ENCODE assay signal across 17 cellular contexts in the genomic region with DNA sequence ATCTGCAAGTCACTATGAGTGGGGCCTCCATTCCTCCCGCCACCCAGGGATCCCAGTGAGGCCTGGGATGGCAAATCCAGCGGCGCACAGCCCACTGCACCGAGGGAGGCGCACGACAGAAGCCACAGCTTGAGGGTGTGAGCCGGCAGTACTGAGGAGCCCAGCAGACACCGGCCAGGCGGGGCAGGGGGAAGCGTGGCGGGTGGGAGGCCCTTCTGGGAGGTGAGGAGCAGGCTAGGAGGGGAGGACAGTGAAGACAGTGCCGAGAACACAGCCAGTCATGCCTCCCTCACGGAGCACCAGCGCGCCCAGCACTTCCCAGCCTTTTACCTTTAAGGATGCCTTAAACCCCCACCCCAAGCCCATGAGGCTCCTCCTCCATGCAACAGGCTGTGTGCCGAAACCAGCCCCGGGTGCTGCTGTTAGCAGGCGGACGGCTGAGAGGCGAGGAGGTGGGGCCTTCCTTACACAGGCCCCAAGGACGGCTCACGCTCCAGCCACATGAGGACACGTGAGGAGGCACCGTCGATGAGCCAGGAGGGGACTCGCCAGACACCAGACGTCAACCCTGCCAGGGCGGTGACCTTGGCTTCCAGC.
"Had no signal": no experiment of that assay in that cellular context is flagged by ENCODE, and none has a peak within 500 bp of the region (broad histone marks: within the 10 kb centered on the region; RNA-seq: fewer than 3 reads in every experiment).

No MANE protein-coding gene starts in this region.

- H3K4me2 ChIP-seq: hepatocyte had no signal

- H3K27me3 ChIP-seq: adrenal gland, foreskin keratinocyte, hepatocyte, stomach, upper lobe of left lung had no signal

- H3K79me2 ChIP-seq: hepatocyte had no signal

- H3K27me3 Mint-ChIP-seq: activated naive CD4-positive, alpha-beta T cell treated with anti-CD3 and anti-CD28 coated beads, Interleukin-2, amount 50 U/mL, for 24 hours; progenitor cell of endocrine pancreas; T-helper 17 cell had no signal

- H3K4me1 ChIP-seq: adrenal gland, foreskin keratinocyte, lower lobe of right lung, upper lobe of left lung had no signal

- H3K4me3 ChIP-seq: adrenal gland, hepatocyte, lower lobe of right lung, skin epidermis, stomach, upper lobe of left lung had no signal

- FAIRE-seq: islet of Langerhans had no signal

- H3K27ac ChIP-seq: adrenal gland, foreskin keratinocyte, hepatocyte, lower lobe of right lung, skin epidermis, stomach, upper lobe of left lung, WERI-Rb-1 had no signal

- ATAC-seq: foreskin keratinocyte; natural killer cell treated with Interleukin-12 subunit alpha and Interleukin-12 subunit beta and Interleukin-15 and Interleukin-18, amount 100 ng/mL, for 72 hours; T-helper 17 cell had no signal

- H3K9me3 ChIP-seq: adrenal gland, lower lobe of right lung, stomach, upper lobe of left lung had no signal

- H3K4me1 Mint-ChIP-seq: T-helper 17 cell had no signal

- H3K27ac Mint-ChIP-seq: activated naive CD4-positive, alpha-beta T cell treated with anti-CD3 and anti-CD28 coated beads, Interleukin-2, amount 50 U/mL, for 24 hours; natural killer cell treated with Interleukin-12 subunit alpha and Interleukin-12 subunit beta and Interleukin-15 and Interleukin-18, amount 100 ng/mL, for 72 hours; progenitor cell of endocrine pancreas; T-helper 17 cell had no signal

- H3K4me3 Mint-ChIP-seq: activated naive CD4-positive, alpha-beta T cell treated with anti-CD3 and anti-CD28 coated beads, Interleukin-2, amount 50 U/mL, for 24 hours; natural killer cell treated with Interleukin-12 subunit alpha and Interleukin-12 subunit beta and Interleukin-15 and Interleukin-18, amount 100 ng/mL, for 72 hours; T-helper 17 cell had no signal

- DNase-seq: activated CD4-positive, alpha-beta T cell treated with anti-CD3 and anti-CD28 coated beads for 1 hour; activated gamma-delta T cell; adrenal gland; foreskin keratinocyte; lower lobe of right lung; stimulated activated CD4-positive, alpha-beta T cell treated with anti-CD3 and anti-CD28 coated beads, Interleukin-15, amount 100 ng/mL, for 24 hours; stimulated activated CD4-positive, alpha-beta T cell treated with anti-CD3 and anti-CD28 coated beads, Interleukin-4, amount 100 ng/mL, for 1 hour; stomach; T-helper 17 cell; WERI-Rb-1 had no signal

- H2AFZ ChIP-seq: hepatocyte had no signal

- H3K36me3 ChIP-seq: adrenal gland, lower lobe of right lung, stomach, upper lobe of left lung, WERI-Rb-1 had no signal
